Comparison of ENCODE assay signal across 23 cellular contexts in genomic region chr2:30569991-30570390, GRCh38.
DNase-seq lines count a peak whose midpoint lies in the region; FAIRE-seq and TF ChIP-seq lines count a peak whose summit lies in the region.
"Had no signal": no experiment of that assay in that cellular context is flagged by ENCODE, and none has a peak within 500 bp of the region (broad histone marks: within the 10 kb centered on the region; RNA-seq: fewer than 3 reads in every experiment).

No MANE protein-coding gene starts in this region.

- H3K79me1 ChIP-seq in mesenchymal stem cell (replicated peaks; ENCODE audit: low read length, poor library complexity, severe bottlenecking) = peaks cover 3% of the 10 kb centered on the region

- H3K27ac ChIP-seq in astrocyte (ENCODE audit: low read depth, low read length) (no peak overlapping the region), mesenchymal stem cell (ENCODE audit: low read length, poor library complexity, severe bottlenecking) (no peak overlapping the region)
- H3K27ac ChIP-seq: BLaER1 treated with 17β-estradiol and CSF1 and Interleukin-3, amounts not matched to agents 10 nM and 100 nM; KMS-11; Peyer's patch; SJSA1 had no signal

- H3K27me3 ChIP-seq in astrocyte (ENCODE audit: insufficient read depth, low read length) (no peaks in the 10 kb centered on the region), mesenchymal stem cell (ENCODE audit: control insufficient read depth in 1 of 2, insufficient read depth in 1 of 2, low read length in 2 of 2) (no peaks in the 10 kb centered on the region)
- H3K27me3 ChIP-seq: BLaER1 treated with 17β-estradiol and CSF1 and Interleukin-3, amounts not matched to agents 10 nM and 100 nM; Peyer's patch; SJSA1 had no signal

- H3K9me3 Mint-ChIP-seq in astrocyte (ENCODE audit: unreplicated experiment) = no peaks in the 10 kb centered on the region
- H3K9me3 Mint-ChIP-seq: CD4-positive, alpha-beta memory T cell; H9 had no signal

- H2BK5ac ChIP-seq in mesenchymal stem cell (ENCODE audit: low read depth, low read length, poor library complexity, severe bottlenecking) = no peak overlapping the region

- H3K36me3 Mint-ChIP-seq in astrocyte (ENCODE audit: low read depth, unreplicated experiment) = peaks cover 3% of the 10 kb centered on the region

- H3K4me1 Mint-ChIP-seq in astrocyte (ENCODE audit: low read depth, unreplicated experiment) = peaks cover 4% of the 10 kb centered on the region

- H3K4me3 Mint-ChIP-seq in astrocyte (ENCODE audit: unreplicated experiment) = no peak overlapping the region
- H3K4me3 Mint-ChIP-seq: CD4-positive, alpha-beta memory T cell; H9 had no signal

- TF ChIP-seq CTCF in astrocyte (IDR thresholded peaks at IDR 0.05; ENCODE audit: insufficient read depth, low read depth, low read length) = no peak

- H2AK5ac ChIP-seq in mesenchymal stem cell (ENCODE audit: low read length, severe bottlenecking) = no peak overlapping the region

- no peak overlapping the region for H3K27ac Mint-ChIP-seq in astrocyte (ENCODE audit: unreplicated experiment)

- DNase-seq in EL = peak; percentile 12
- DNase-seq in LHCN-M2 (ENCODE audit: low read depth) = peak; percentile 77
- DNase-seq in astrocyte (ENCODE audit: low read depth) = peak; percentile 46
- DNase-seq in mesenchymal stem cell = peak; percentile 22
- no peak for DNase-seq in AML-193 (lab: John Stamatoyannopoulos, UW)
- DNase-seq in ecto neural progenitor cell (ENCODE audit: low spot score) = no peak
- no peak for DNase-seq in SK-N-DZ (ENCODE audit: low spot score)
- DNase-seq in GM19239 (ENCODE audit: insufficient read length, low spot score) = no peak
- DNase-seq: CD4-positive, alpha-beta memory T cell; DMS153; GF-D8; H9; MV-4-11; NCI-H1105 treated with DMSO at 0.1 percent for 48 hours; NCI-H2029 treated with DMSO at 0.1 percent for 48 hours; NCI-H226; NCI-H510A treated with DMSO at 0.1 percent for 48 hours; NCI-H748 treated with DMSO at 0.1 percent for 48 hours; Peyer's patch; SW 1271 had no signal

- peaks cover 6% of the 10 kb centered on the region for H3K36me3 ChIP-seq in astrocyte (ENCODE audit: insufficient read depth, low read length)
- peaks cover 0 to 2% of the 10 kb centered on the region in 2 experiments for H3K36me3 ChIP-seq in mesenchymal stem cell (ENCODE audit: control insufficient read depth in 1 of 2, insufficient read depth in 2 of 2, low read depth in 1 of 2, low read length in 2 of 2)
- H3K36me3 ChIP-seq: Peyer's patch had no signal

- no peak overlapping the region for H4K91ac ChIP-seq in mesenchymal stem cell (ENCODE audit: low read length)

- H3K9ac ChIP-seq in astrocyte (ENCODE audit: low read length) = no peak overlapping the region
- no peak overlapping the region for H3K9ac ChIP-seq in mesenchymal stem cell (ENCODE audit: low read length)
- H3K9ac ChIP-seq: BLaER1 treated with 17β-estradiol and CSF1 and Interleukin-3, amounts not matched to agents 10 nM and 100 nM; KMS-11 had no signal

- no peak for FAIRE-seq in astrocyte (lab: Jason Lieb, UNC)
- no peak for FAIRE-seq in GM19239 (lab: Jason Lieb, UNC)

- H3K79me2 ChIP-seq in astrocyte (ENCODE audit: insufficient read depth, low read length) = no peaks in the 10 kb centered on the region

- no peaks in the 10 kb centered on the region for H3K27me3 Mint-ChIP-seq in astrocyte (ENCODE audit: low read depth, unreplicated experiment)
- H3K27me3 Mint-ChIP-seq: CD4-positive, alpha-beta memory T cell had no signal

- H3K23ac ChIP-seq in mesenchymal stem cell (ENCODE audit: low read length in 2 of 2) = no peak overlapping the region

- no peak overlapping the region for H3K4me2 ChIP-seq in astrocyte (ENCODE audit: low read length)
- H3K4me2 ChIP-seq in mesenchymal stem cell (ENCODE audit: low read length, poor library complexity, severe bottlenecking) = no peak overlapping the region
- H3K4me2 ChIP-seq: BLaER1 treated with 17β-estradiol and CSF1 and Interleukin-3, amounts not matched to agents 10 nM and 100 nM; KMS-11 had no signal

- no peak overlapping the region for H3K4me3 ChIP-seq in astrocyte (ENCODE audit: insufficient read depth, low read depth, low read length)
- no peak overlapping the region for H3K4me3 ChIP-seq in mesenchymal stem cell (ENCODE audit: insufficient read depth in 1 of 2, low read depth in 1 of 2, low read length in 2 of 2)
- H3K4me3 ChIP-seq: BLaER1 treated with 17β-estradiol and CSF1 and Interleukin-3, amounts not matched to agents 10 nM and 100 nM; Peyer's patch; SJSA1 had no signal

- H2BK120ac ChIP-seq in mesenchymal stem cell (ENCODE audit: low read depth, low read length) = no peak overlapping the region

- H4K20me1 ChIP-seq in astrocyte (ENCODE audit: insufficient read depth, low read length) = no peaks in the 10 kb centered on the region
- H4K20me1 ChIP-seq: BLaER1 treated with 17β-estradiol and CSF1 and Interleukin-3, amounts not matched to agents 10 nM and 100 nM had no signal

- H3K18ac ChIP-seq in mesenchymal stem cell (ENCODE audit: low read depth in 1 of 2, low read length in 2 of 2) = no peak overlapping the region

- H3K4me1 ChIP-seq in astrocyte (ENCODE audit: insufficient read depth, low read length) (no peaks in the 10 kb centered on the region), mesenchymal stem cell (ENCODE audit: control insufficient read depth, insufficient read depth, low read depth, low read length) (no peaks in the 10 kb centered on the region)
- H3K4me1 ChIP-seq: BLaER1 treated with 17β-estradiol and CSF1 and Interleukin-3, amounts not matched to agents 10 nM and 100 nM; Peyer's patch; SJSA1 had no signal

- no peak overlapping the region for H3K4ac ChIP-seq in mesenchymal stem cell (ENCODE audit: low read depth in 1 of 2, low read length in 2 of 2)

- no peak overlapping the region for H4K8ac ChIP-seq in mesenchymal stem cell (ENCODE audit: low read length)

- no peaks in the 10 kb centered on the region for H3K9me3 ChIP-seq in astrocyte (ENCODE audit: insufficient read depth, low read depth, low read length)
- H3K9me3 ChIP-seq in mesenchymal stem cell (ENCODE audit: control insufficient read depth, low read length) = no peaks in the 10 kb centered on the region
- H3K9me3 ChIP-seq: BLaER1 treated with 17β-estradiol and CSF1 and Interleukin-3, amounts not matched to agents 10 nM and 100 nM; Peyer's patch; SJSA1 had no signal

- H2AFZ ChIP-seq in astrocyte (ENCODE audit: low read depth, low read length) (no peak overlapping the region), mesenchymal stem cell (ENCODE audit: low read depth, low read length) (no peak overlapping the region)

- H2BK12ac ChIP-seq in mesenchymal stem cell (ENCODE audit: low read length in 2 of 2) = no peak overlapping the region

- H3K14ac ChIP-seq in mesenchymal stem cell (ENCODE audit: low read length in 2 of 2) = no peak overlapping the region

- no peak overlapping the region for H2BK15ac ChIP-seq in mesenchymal stem cell (ENCODE audit: low read depth, poor library complexity, severe bottlenecking)

Comparison
In these comparisons a context has a peak if more than half of its experiments do, and no peak if none do; other contexts are left out.
1. DNase-seq: peak in EL (single experiment), LHCN-M2 (single experiment), astrocyte (single experiment) and mesenchymal stem cell (single experiment); none in AML-193 (0 of 2), ecto neural progenitor cell (single experiment), SK-N-DZ (single experiment) and GM19239 (single experiment).